Comparison of ENCODE assay signal across 28 cellular contexts in genomic region chr22:44220727-44221680, GRCh38. TPM values are rescaled to one million over a fixed set of nuclear protein-coding genes. Genes with fewer than 3 reads are reported as not detected.
"Had no signal": no experiment of that assay in that cellular context is flagged by ENCODE, and none has a peak within 500 bp of the region (broad histone marks: within the 10 kb centered on the region; RNA-seq: fewer than 3 reads in every experiment).

No MANE protein-coding gene starts in this region.

- H3K4me3 ChIP-seq: coronary artery, gastroesophageal sphincter, heart left ventricle, lower lobe of right lung, prostate gland, thyroid gland had no signal

- H3K4me1 ChIP-seq: gastroesophageal sphincter, heart left ventricle, lower lobe of right lung, prostate gland, thyroid gland had no signal

- H3K36me3 ChIP-seq: gastroesophageal sphincter, heart left ventricle, lower lobe of right lung, prostate gland, thyroid gland had no signal

- DNase-seq: activated CD4-positive, alpha-beta T cell treated with anti-CD3 and anti-CD28 coated beads, Interleukin-2, amount 10 ng/mL, durations not matched to agents 24 days and 14 days; activated CD8-positive, alpha-beta T cell treated with anti-CD3 and anti-CD28 coated beads for 36 hours; activated naive CD4-positive, alpha-beta T cell treated with Interleukin-2 at 50 U/mL for 16 hours; activated naive CD8-positive, alpha-beta T cell treated with anti-CD3 and anti-CD28 coated beads, Interleukin-2, amount 10 ng/mL, durations not matched to agents 7 days and 5 days; activated T-cell treated with anti-CD3 and anti-CD28 coated beads, Interleukin-2, amount 50 U/mL, for 24 hours; amniotic stem cell; cerebellar nuclear complex; islet precursor cell; left cardiac atrium; lower lobe of right lung; naive thymus-derived CD8-positive, alpha-beta T cell; right cardiac atrium; stimulated activated CD4-positive, alpha-beta T cell treated with anti-CD3 and anti-CD28 coated beads, Interleukin-12 subunit alpha, Interleukin-12 subunit beta, amount 100 ng/mL, for 4 hours; stimulated activated CD4-positive, alpha-beta T cell treated with anti-CD3 and anti-CD28 coated beads, Interleukin-4, amount 100 ng/mL, for 4 hours; substantia nigra; T-cell; thyroid gland had no signal

- H3K27ac ChIP-seq: coronary artery, gastroesophageal sphincter, heart left ventricle, lower lobe of right lung, prostate gland, thyroid gland, VCaP had no signal

- H3K36me3 Mint-ChIP-seq: mesothelial cell of epicardium; naive thymus-derived CD8-positive, alpha-beta T cell; T-cell had no signal

- H3K27me3 ChIP-seq: thyroid gland had no signal

- ATAC-seq: activated CD4-positive, CD25-positive, alpha-beta regulatory T cell treated with anti-CD3 and anti-CD28 coated beads, Interleukin-2, amount 50 U/mL, for 24 hours; activated CD8-positive, alpha-beta T cell treated with anti-CD3 and anti-CD28 coated beads for 36 hours; gastroesophageal sphincter; heart left ventricle; left cardiac atrium; lower lobe of right lung; naive thymus-derived CD8-positive, alpha-beta T cell; right cardiac atrium; T-cell had no signal

- H3K9me3 Mint-ChIP-seq: activated CD4-positive, alpha-beta T cell treated with anti-CD3 and anti-CD28 coated beads, Interleukin-2, amount 10 ng/mL, durations not matched to agents 24 days and 14 days; activated CD8-positive, alpha-beta T cell treated with anti-CD3 and anti-CD28 coated beads for 36 hours; activated naive CD8-positive, alpha-beta T cell treated with anti-CD3 and anti-CD28 coated beads, Interleukin-2, amount 10 ng/mL, durations not matched to agents 7 days and 5 days; activated T-cell treated with anti-CD3 and anti-CD28 coated beads, Interleukin-2, amount 50 U/mL, for 24 hours; activated T-helper 2 cell treated with anti-CD3 and anti-CD28 coated beads, Interferon-gamma antibody, Interleukin-2, Interleukin-4, amounts not matched to agents 10 μg/mL and 5 μg/mL and 100 μg/mL, durations not matched to agents 14 hours and 24 hours and 36 hours; stimulated activated naive CD8-positive, alpha-beta T cell treated with anti-CD3 and anti-CD28 coated beads, Interleukin-15, Interleukin-2, amounts not matched to agents 100 ng/mL and 50 ng/mL, for 24 hours; T-cell had no signal

- H3K27ac Mint-ChIP-seq: activated CD4-positive, alpha-beta T cell treated with anti-CD3 and anti-CD28 coated beads, Interleukin-2, amount 10 ng/mL, durations not matched to agents 24 days and 14 days; activated CD8-positive, alpha-beta T cell treated with anti-CD3 and anti-CD28 coated beads for 36 hours; activated naive CD8-positive, alpha-beta T cell treated with anti-CD3 and anti-CD28 coated beads, Interleukin-2, amount 10 ng/mL, durations not matched to agents 7 days and 5 days; activated T-cell treated with anti-CD3 and anti-CD28 coated beads, Interleukin-2, amount 50 U/mL, for 24 hours; activated T-helper 2 cell treated with anti-CD3 and anti-CD28 coated beads, Interferon-gamma antibody, Interleukin-2, Interleukin-4, amounts not matched to agents 10 μg/mL and 5 μg/mL and 100 μg/mL, durations not matched to agents 14 hours and 24 hours and 36 hours; mesothelial cell of epicardium; naive thymus-derived CD8-positive, alpha-beta T cell; stimulated activated naive CD8-positive, alpha-beta T cell treated with anti-CD3 and anti-CD28 coated beads, Interleukin-15, Interleukin-2, amounts not matched to agents 100 ng/mL and 50 ng/mL, for 24 hours; T-cell; T-helper 2 cell treated with Interferon-gamma antibody and Interleukin-4, amounts not matched to agents 5 μg/mL and 100 μg/mL, for 36 hours had no signal

- H3K9me3 ChIP-seq: lower lobe of right lung, prostate gland, thyroid gland had no signal

RNA-seq across cellular contexts. Expression of gene PARVG, which starts 40.3 kb away (rescaled TPM):
- total RNA-seq: osteocyte had no signal
